ENCODE assay signal across 12 cellular contexts in genomic region chr11:27420722-27421572, GRCh38. TPM values are rescaled to one million over a fixed set of nuclear protein-coding genes. Genes with fewer than 3 reads are reported as not detected.
DNase-seq lines count a peak whose midpoint lies in the region; ATAC-seq and TF ChIP-seq lines count a peak whose summit lies in the region.
"Had no signal": no experiment of that assay in that cellular context is flagged by ENCODE, and none has a peak within 500 bp of the region (broad histone marks: within the 10 kb centered on the region; RNA-seq: fewer than 3 reads in every experiment).

No MANE protein-coding gene starts in this region.

- no peaks in the 10 kb centered on the region for H3K27me3 ChIP-seq in esophagus squamous epithelium
- H3K27me3 ChIP-seq in esophagus muscularis mucosa, result no peaks in the 10 kb centered on the region
- H3K27me3 ChIP-seq: colonic mucosa had no signal

- H3K9me3 ChIP-seq in esophagus squamous epithelium, result no peaks in the 10 kb centered on the region
- H3K9me3 ChIP-seq in esophagus muscularis mucosa, result no peaks in the 10 kb centered on the region
- H3K9me3 ChIP-seq: colonic mucosa had no signal

- TF ChIP-seq CTCF in esophagus squamous epithelium (IDR thresholded peaks at IDR 0.05) (no peak), esophagus muscularis mucosa (IDR thresholded peaks at IDR 0.05) (no peak)

- no peak for TF ChIP-seq EP300 in esophagus muscularis mucosa (IDR thresholded peaks at IDR 0.05)

- no peak for ATAC-seq in stimulated activated naive CD8-positive, alpha-beta T cell treated with anti-CD3 and anti-CD28 coated beads, Interleukin-15, Interleukin-2, amounts not matched to agents 100 U/mL and 50 U/mL, for 24 hours
- ATAC-seq in HG03175 (IDR thresholded peaks at IDR 0.05; ENCODE audit: unreplicated experiment), result no peak

- WGBS in esophagus squamous epithelium, 2 donors, result 49 to 53% methylated on average over 4 of the region's 4 CpGs
- WGBS in esophagus muscularis mucosa, result 82% methylated on average over 4 of the region's 4 CpGs

- H3K4me1 ChIP-seq in esophagus squamous epithelium (peaks cover 12 to 54% (median 20%) of the 10 kb centered on the region in 3 donors), esophagus muscularis mucosa (peaks cover 11 to 56% (median 28%) of the 10 kb centered on the region in 4 donors)
- H3K4me1 ChIP-seq: colonic mucosa had no signal

- TF ChIP-seq POLR2A in esophagus squamous epithelium (IDR thresholded peaks at IDR 0.05) (no peak), esophagus muscularis mucosa (IDR thresholded peaks at IDR 0.05; ENCODE audit: low read depth) (no peak)

- DNase-seq in NCI-H1436 treated with DMSO at 0.1 percent for 48 hours (lab: John Stamatoyannopoulos, UW), result peak; percentile 22
- no peak for DNase-seq in NCI-H1436 (lab: John Stamatoyannopoulos, UW)
- peak; percentile 81 for DNase-seq in NCI-H748 (lab: John Stamatoyannopoulos, UW; ENCODE audit: unreplicated experiment)
- no peak for DNase-seq in esophagus squamous epithelium (lab: John Stamatoyannopoulos, UW)
- DNase-seq in stimulated activated naive CD8-positive, alpha-beta T cell treated with anti-CD3 and anti-CD28 coated beads, Interleukin-15, Interleukin-2, amounts not matched to agents 100 U/mL and 50 U/mL, for 24 hours, result no peak
- DNase-seq in esophagus muscularis mucosa (ENCODE audit: extremely low spot score), result no peak
- DNase-seq: activated CD4-positive, alpha-beta T cell treated with anti-CD3 and anti-CD28 coated beads, Interleukin-2, amount 50 U/mL, for 1 hour; colonic mucosa; NCI-H524 had no signal

- peak overlapping the region in 3 of 4 donors; percentile 25 to 70 (median 64) for H3K27ac ChIP-seq in esophagus squamous epithelium
- H3K27ac ChIP-seq in skin epidermis, result peak overlapping the region in 13 of 21 experiments; percentile 3 to 79 (median 60)
- no peak overlapping the region for H3K27ac ChIP-seq in esophagus muscularis mucosa (replicated peaks in 1 of 4)
- H3K27ac ChIP-seq: colonic mucosa, KMS-11 had no signal

- intact Hi-C loops in esophagus squamous epithelium (cut with DNase I) (no loop called here), esophagus muscularis mucosa (cut with DNase I) (no loop called here)

- no peaks in the 10 kb centered on the region for H3K36me3 ChIP-seq in esophagus squamous epithelium
- no peaks in the 10 kb centered on the region for H3K36me3 ChIP-seq in esophagus muscularis mucosa
- H3K36me3 ChIP-seq: colonic mucosa had no signal

- H3K4me3 ChIP-seq in esophagus squamous epithelium (no peak overlapping the region), skin epidermis (no peak overlapping the region), esophagus muscularis mucosa (no peak overlapping the region)
- H3K4me3 ChIP-seq: colonic mucosa had no signal

RNA-seq across cellular contexts. Expression of gene LGR4, which starts 51.6 kb away (rescaled TPM):
- total RNA-seq in esophagus squamous epithelium (10 to 100 TPM; 22.3 to 45.6 (median 35.1) TPM), esophagus muscularis mucosa (10 to 100 TPM; 24.9 to 37.6 (median 27.6) TPM)

RNA-seq across cellular contexts. Expression of gene CCDC34, which starts 57.9 kb away (rescaled TPM):
- total RNA-seq in esophagus squamous epithelium, result 10 to 100 TPM in 1 of 4 donors, 1 to 10 TPM in 3; 1.3 to 10.4 (median 5.2) TPM
- 1 to 10 TPM in 2 of 4 donors, under 1 TPM in 2; 0.83 to 1.5 (median 1.2) TPM for total RNA-seq in esophagus muscularis mucosa

Comparison
In these comparisons a context has a peak if more than half of its experiments do, and no peak if none do; other contexts are left out.
1. DNase-seq: peak in NCI-H1436 treated with DMSO at 0.1 percent for 48 hours (single experiment) and NCI-H748 (single experiment); none in NCI-H1436 (single experiment), esophagus squamous epithelium (single experiment), stimulated activated naive CD8-positive, alpha-beta T cell treated with anti-CD3 and anti-CD28 coated beads, Interleukin-15, Interleukin-2, amounts not matched to agents 100 U/mL and 50 U/mL, for 24 hours (single experiment) and esophagus muscularis mucosa (single experiment).
2. H3K27ac ChIP-seq: peak in esophagus squamous epithelium (3 of 4) and skin epidermis (13 of 21); none in esophagus muscularis mucosa (0 of 4).